In the genomic region with DNA sequence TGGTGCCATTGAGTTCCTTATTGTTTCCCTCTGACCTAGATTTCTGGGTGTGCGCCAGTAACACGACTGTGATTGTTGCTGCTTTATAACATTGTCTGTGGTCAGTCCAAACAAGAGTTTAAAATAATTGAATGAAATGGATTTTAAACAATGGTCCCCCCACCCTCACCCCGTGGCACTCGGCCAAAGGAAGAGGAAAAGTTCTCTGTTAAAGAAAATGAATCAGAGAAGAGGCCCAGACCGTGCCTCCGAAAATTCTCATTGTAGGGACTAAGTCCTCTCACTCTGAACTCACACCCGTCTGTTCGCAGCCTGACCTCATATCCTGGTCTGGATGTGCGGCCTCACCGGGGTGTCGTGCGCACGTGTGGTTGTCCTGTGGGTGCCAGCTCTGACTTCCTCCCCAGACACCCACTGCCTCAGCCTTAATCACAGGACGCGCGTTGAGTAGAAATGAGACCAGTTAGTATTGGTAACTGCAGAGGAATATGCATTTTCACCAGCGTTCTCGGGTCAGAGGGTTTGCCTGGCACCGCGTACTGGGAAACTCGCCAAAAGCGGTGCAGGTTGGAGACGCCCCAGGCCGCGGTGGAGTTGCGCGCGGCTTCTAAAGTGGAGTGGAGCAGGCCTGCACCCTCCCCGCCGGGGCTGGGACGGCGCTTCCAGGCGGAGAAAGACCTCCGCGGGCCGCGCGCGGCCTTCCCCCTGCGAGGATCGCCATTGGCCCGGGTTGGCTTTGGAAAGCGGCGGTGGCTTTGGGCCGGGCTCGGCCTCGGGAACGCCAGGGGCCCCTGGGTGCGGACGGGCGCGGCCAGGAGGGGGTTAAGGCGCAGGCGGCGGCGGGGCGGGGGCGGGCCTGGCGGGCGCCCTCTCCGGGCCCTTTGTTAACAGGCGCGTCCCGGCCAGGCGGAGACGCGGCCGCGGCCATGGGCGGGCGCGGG, we compare ENCODE assay signal across 8 cellular contexts. TPM values are rescaled to one million over a fixed set of nuclear protein-coding genes. Genes with fewer than 3 reads are reported as not detected.
DNase-seq lines count a peak whose midpoint lies in the region; ATAC-seq and TF ChIP-seq lines count a peak whose summit lies in the region.

ABL1 (plus strand) TSS at position 884 of the 941 bp plus-strand sequence. CDS start 193 bp downstream, outside the sequence.

- CTCF ChIA-PET in activated naive CD4-positive, alpha-beta T cell treated with anti-CD3 and anti-CD28 coated beads for 36 hours (lab: Charles Lee) = interaction anchor here (0.7 to 1.2 kb wide), 2 partner anchors 30 to 33 kb away, joined by 3 to 5 read pairs; no protein-coding TSS in a partner anchor

- peak within 1 kb of the TSS; percentile 67 for H2AFZ ChIP-seq in osteoblast (ENCODE audit: low read length)

- peak within 1 kb of the TSS; percentile 94 to 98 (median 96) for H3K27ac ChIP-seq in gastroesophageal sphincter
- H3K27ac ChIP-seq in osteoblast (ENCODE audit: low read depth, low read length) = peak within 1 kb of the TSS; percentile 96
- peak within 1 kb of the TSS; percentile 66 for H3K27ac ChIP-seq in thymus (ENCODE audit: low read depth)

- peak within 1 kb of the TSS; percentile 97 for H3K4me2 ChIP-seq in osteoblast (ENCODE audit: insufficient read depth, low read length)

- ATAC-seq in GM21528 (IDR thresholded peaks at IDR 0.05; ENCODE audit: low FRiP score, unreplicated experiment) (peak; percentile 65), gastroesophageal sphincter (peak; percentile 90)

- WGBS in gastroesophageal sphincter (ENCODE audit: low coverage in 1 of 2), 2 donors = 2 to 7% methylated on average over 9 to 23 of the region's 72 CpGs
- WGBS in thymus = 3% methylated on average over 72 of the region's 72 CpGs

- peaks cover 11 to 67% (median 17%) of the 10 kb centered on the region in 3 donors for H3K4me1 ChIP-seq in gastroesophageal sphincter
- H3K4me1 ChIP-seq in osteoblast (ENCODE audit: insufficient read depth, low read length) = peaks cover 46% of the 10 kb centered on the region
- H3K4me1 ChIP-seq in thymus (ENCODE audit: control insufficient read depth, insufficient read depth, low read length) = peaks cover 7% of the 10 kb centered on the region

- H3K9me3 Mint-ChIP-seq in activated naive CD4-positive, alpha-beta T cell treated with anti-CD3 and anti-CD28 coated beads for 36 hours = no peaks in the 10 kb centered on the region

- H3K4me1 Mint-ChIP-seq in activated naive CD4-positive, alpha-beta T cell treated with anti-CD3 and anti-CD28 coated beads for 36 hours (ENCODE audit: low read depth) = peaks cover 35% of the 10 kb centered on the region

- TF ChIP-seq EP300 in gastroesophageal sphincter (IDR thresholded peaks at IDR 0.05) = no peak

- TF ChIP-seq CTCF in gastroesophageal sphincter (IDR thresholded peaks at IDR 0.05) (peak in 1 of 4 experiments; percentile 21), osteoblast (IDR thresholded peaks at IDR 0.05; ENCODE audit: extremely low read depth, low read depth, low read length) (no peak)

- TF ChIP-seq POLR2A in gastroesophageal sphincter (IDR thresholded peaks at IDR 0.05) = peak in 1 of 2 donors; percentile 22

- peak within 1 kb of the TSS; percentile 97 for H3K27ac Mint-ChIP-seq in activated naive CD4-positive, alpha-beta T cell treated with anti-CD3 and anti-CD28 coated beads for 36 hours

- peak within 1 kb of the TSS; percentile 96 for H3K4me3 Mint-ChIP-seq in activated naive CD4-positive, alpha-beta T cell treated with anti-CD3 and anti-CD28 coated beads for 36 hours

- H3K27me3 ChIP-seq in gastroesophageal sphincter = no peaks in the 10 kb centered on the region
- no peaks in the 10 kb centered on the region for H3K27me3 ChIP-seq in osteoblast (ENCODE audit: insufficient read depth, low read length)
- no peaks in the 10 kb centered on the region for H3K27me3 ChIP-seq in thymus (ENCODE audit: control insufficient read depth, insufficient read depth)

- DNase-seq in DMS114 treated with DMSO at 0.1 percent for 48 hours (lab: John Stamatoyannopoulos, UW; ENCODE audit: unreplicated experiment) (peak; percentile 56), Kasumi-1 (lab: John Stamatoyannopoulos, UW) (peak; percentile 60 to 66), SK-N-DZ (ENCODE audit: low spot score) (peak; percentile 73), osteoblast (ENCODE audit: insufficient read length, low spot score, missing footprints) (peak; percentile 97)
- peak; percentile 87 for DNase-seq in activated naive CD4-positive, alpha-beta T cell treated with anti-CD3 and anti-CD28 coated beads for 36 hours

- peaks cover 84% of the 10 kb centered on the region for H3K79me2 ChIP-seq in osteoblast (ENCODE audit: insufficient read depth, low read length)

- no peaks in the 10 kb centered on the region for H3K9me3 ChIP-seq in gastroesophageal sphincter
- no peaks in the 10 kb centered on the region for H3K9me3 ChIP-seq in osteoblast (ENCODE audit: low read depth, low read length)
- no peaks in the 10 kb centered on the region for H3K9me3 ChIP-seq in thymus (ENCODE audit: control insufficient read depth)

- peaks cover 24% of the 10 kb centered on the region for H4K20me1 ChIP-seq in osteoblast (ENCODE audit: insufficient read depth, low read length)

- intact Hi-C loops in activated naive CD4-positive, alpha-beta T cell treated with anti-CD3 and anti-CD28 coated beads for 36 hours (cut with micrococcal nuclease) = loop anchor here (1.0 kb wide), 1 partner anchor 122 kb away; no protein-coding TSS in a partner anchor

- H3K36me3 ChIP-seq in gastroesophageal sphincter (no peaks in the 10 kb centered on the region), osteoblast (ENCODE audit: insufficient read depth, low read length) (peaks cover 5% of the 10 kb centered on the region), thymus (ENCODE audit: control insufficient read depth, insufficient read depth) (no peaks in the 10 kb centered on the region)

- H3K4me3 ChIP-seq in gastroesophageal sphincter (peak within 1 kb of the TSS; percentile 56 to 76), osteoblast (ENCODE audit: insufficient read depth, low read length) (peak within 1 kb of the TSS; percentile 95), thymus (ENCODE audit: low read length) (peak within 1 kb of the TSS; percentile 63)

- peaks cover 2% of the 10 kb centered on the region for H3K36me3 Mint-ChIP-seq in activated naive CD4-positive, alpha-beta T cell treated with anti-CD3 and anti-CD28 coated beads for 36 hours (ENCODE audit: low read depth)

- no peaks in the 10 kb centered on the region for H3K27me3 Mint-ChIP-seq in activated naive CD4-positive, alpha-beta T cell treated with anti-CD3 and anti-CD28 coated beads for 36 hours (ENCODE audit: low read depth)

RNA-seq across cellular contexts. Expression of gene ABL1, which starts in this region (rescaled TPM):
- polyA plus RNA-seq in SK-N-DZ (2014; cell fraction: cytosol; rRNA removed) = 26.1 and 34.9 TPM in 2 replicates
- polyA plus RNA-seq in SK-N-DZ (2014; cell fraction: nucleus; rRNA removed) = 14.9 and 22.6 TPM in 2 replicates
- 10 to 100 TPM; 25.7 to 26.1 TPM for total RNA-seq in activated naive CD4-positive, alpha-beta T cell treated with anti-CD3 and anti-CD28 coated beads for 36 hours
- total RNA-seq in gastroesophageal sphincter = 100 to 1,000 TPM in 3 of 4 donors, 10 to 100 TPM in 1; 81.4 to 147 (median 125) TPM
- 92.2 and 94.8 TPM in 2 replicates for total RNA-seq in osteoblast
- 21.1 TPM for polyA plus RNA-seq in thymus

Comparison
In these comparisons a context has a peak if more than half of its experiments do, and no peak if none do; other contexts are left out.
1. Peak in every context shown above with its lines: DNase-seq, ATAC-seq, H3K4me3 ChIP-seq and H3K27ac ChIP-seq.